8 cellular contexts compared by ENCODE assay signal in genomic region chr11:133946541-133947297, GRCh38. TPM values are rescaled to one million over a fixed set of nuclear protein-coding genes. Genes with fewer than 3 reads are reported as not detected.
A peak's percentile ranks its signal among the peaks of the same experiment; 100 is the strongest.
DNase-seq lines count a peak whose midpoint lies in the region; ATAC-seq and TF ChIP-seq lines count a peak whose summit lies in the region.

No MANE protein-coding gene starts in this region.

- no peak for TF ChIP-seq POLR2A in uterus (IDR thresholded peaks at IDR 0.05)

- H3K27me3 ChIP-seq in foreskin keratinocyte (peaks cover 29% of the 10 kb centered on the region), uterus (no peaks in the 10 kb centered on the region)

- TF ChIP-seq CTCF in foreskin keratinocyte (conservative IDR thresholded peaks at IDR 0.05) (no peak), uterus (IDR thresholded peaks at IDR 0.05) (no peak), osteocyte (IDR thresholded peaks at IDR 0.05) (no peak)

- H3K4me1 ChIP-seq in foreskin keratinocyte, result no peaks in the 10 kb centered on the region
- H3K4me1 ChIP-seq in uterus, result peaks cover 8 to 40% of the 10 kb centered on the region in 2 donors

- no peak overlapping the region for H3K4me3 Mint-ChIP-seq in osteocyte (ENCODE audit: unreplicated experiment)

- no peak overlapping the region for H3K27ac Mint-ChIP-seq in osteocyte (ENCODE audit: unreplicated experiment)

- ATAC-seq in foreskin keratinocyte, result peak; percentile 23
- ATAC-seq in GM21723 (IDR thresholded peaks at IDR 0.05; ENCODE audit: unreplicated experiment), result no peak

- intact Hi-C loops in uterus (cut with DNase I; ENCODE audit: low total_unique reads), result no loop called here

- H3K27ac ChIP-seq in foreskin keratinocyte, result no peak overlapping the region
- peak overlapping the region; percentile 52 to 66 for H3K27ac ChIP-seq in uterus

- DNase-seq in stimulated activated CD4-positive, alpha-beta T cell treated with anti-CD3 and anti-CD28 coated beads, Interleukin-1b, Interleukin-23, amount 100 ng/mL, for 48 hours, result peak; percentile 21
- no peak for DNase-seq in stimulated activated CD4-positive, alpha-beta T cell treated with anti-CD3 and anti-CD28 coated beads, Interleukin-12 subunit alpha, Interleukin-12 subunit beta, amount 100 ng/mL, for 4 hours
- DNase-seq in SK-N-DZ (ENCODE audit: low spot score) (peak; percentile 70), foreskin keratinocyte (no peak), uterus (no peak), osteocyte (ENCODE audit: extremely low spot score, unreplicated experiment) (no peak), NCI-H1930 (lab: John Stamatoyannopoulos, UW) (no peak)

- no peak overlapping the region for H3K4me3 ChIP-seq in uterus

- no peaks in the 10 kb centered on the region for H3K36me3 Mint-ChIP-seq in osteocyte (ENCODE audit: unreplicated experiment)

- peaks cover 9% of the 10 kb centered on the region for H3K4me1 Mint-ChIP-seq in osteocyte (ENCODE audit: unreplicated experiment)

- peaks cover 13% of the 10 kb centered on the region for H3K27me3 Mint-ChIP-seq in osteocyte (ENCODE audit: unreplicated experiment)

- no peaks in the 10 kb centered on the region for H3K9me3 ChIP-seq in uterus

- H3K36me3 ChIP-seq in uterus, result no peaks in the 10 kb centered on the region

- H3K9me3 Mint-ChIP-seq in osteocyte (ENCODE audit: unreplicated experiment), result no peaks in the 10 kb centered on the region

RNA-seq across cellular contexts. Expression of gene IGSF9B, which starts 10.0 kb away (rescaled TPM):
- 0.98 and 11.7 TPM in 2 replicates for polyA plus RNA-seq in SK-N-DZ (2014; cell fraction: cytosol; rRNA removed)
- polyA plus RNA-seq in SK-N-DZ (2014; cell fraction: nucleus; rRNA removed), result 0.64 and 3.8 TPM in 2 replicates
- total RNA-seq in foreskin keratinocyte (0.35 and 1.6 TPM in 2 replicates), uterus (100 to 1,000 TPM in 1 of 4 donors, 10 to 100 TPM in 2, 1 to 10 TPM in 1; 6.5 to 106 (median 29.1) TPM), osteocyte (2.7 and 3.8 TPM in 2 replicates)
- polyA plus RNA-seq in foreskin keratinocyte, result 0.29 and 0.73 TPM in 2 replicates

Comparison
In these comparisons a context has a peak if more than half of its experiments do, and no peak if none do; other contexts are left out.
1. DNase-seq: peak in stimulated activated CD4-positive, alpha-beta T cell treated with anti-CD3 and anti-CD28 coated beads, Interleukin-1b, Interleukin-23, amount 100 ng/mL, for 48 hours (single experiment) and SK-N-DZ (single experiment); none in stimulated activated CD4-positive, alpha-beta T cell treated with anti-CD3 and anti-CD28 coated beads, Interleukin-12 subunit alpha, Interleukin-12 subunit beta, amount 100 ng/mL, for 4 hours (single experiment), foreskin keratinocyte (0 of 2), uterus (0 of 2), osteocyte (single experiment) and NCI-H1930 (0 of 2).